9 cellular contexts compared by ENCODE assay signal in genomic region chr11:118156531-118157185, GRCh38. TPM values are rescaled to one million over a fixed set of nuclear protein-coding genes. Genes with fewer than 3 reads are reported as not detected.
DNase-seq lines count a peak whose midpoint lies in the region; ATAC-seq and TF ChIP-seq lines count a peak whose summit lies in the region.
"Had no signal": no experiment of that assay in that cellular context is flagged by ENCODE, and none has a peak within 500 bp of the region (broad histone marks: within the 10 kb centered on the region; RNA-seq: fewer than 3 reads in every experiment).

No MANE protein-coding gene starts in this region.

- peak overlapping the region; percentile 32 for H3K4me2 ChIP-seq in Karpas-422 (ENCODE audit: low read depth, low read length, poor library complexity, severe bottlenecking)

- H3K27me3 Mint-ChIP-seq in nephron progenitor cell (ENCODE audit: low read depth, poor library complexity), result peaks cover 100% of the 10 kb centered on the region

- H2AFZ ChIP-seq in Karpas-422 (ENCODE audit: low read length), result no peak overlapping the region

- H3K4me3 ChIP-seq in Karpas-422 (ENCODE audit: low read length), result no peak overlapping the region

- no peak overlapping the region for H3K27ac Mint-ChIP-seq in nephron progenitor cell
- H3K27ac Mint-ChIP-seq: naive B cell had no signal

- peaks cover 6% of the 10 kb centered on the region for H3K4me1 ChIP-seq in Karpas-422 (ENCODE audit: low read length)

- H3K9ac ChIP-seq in Karpas-422 (ENCODE audit: low read length), result no peak overlapping the region

- no peak for ATAC-seq in HG02610 (IDR thresholded peaks at IDR 0.05; ENCODE audit: unreplicated experiment)

- DNase-seq in NCI-H82 (lab: John Stamatoyannopoulos, UW) (peak; percentile 66), NCI-H82 treated with DMSO at 0.1 percent for 48 hours (lab: John Stamatoyannopoulos, UW; ENCODE audit: unreplicated experiment) (no peak), Karpas-422 (peak; percentile 47), astrocyte of the hippocampus (ENCODE audit: low read depth, low spot score) (peak; percentile 43), nephron progenitor cell (no peak), DMS79 (lab: John Stamatoyannopoulos, UW) (no peak), putamen (ENCODE audit: low spot score) (no peak)
- DNase-seq: naive B cell had no signal

- H3K9me3 Mint-ChIP-seq in nephron progenitor cell, result no peaks in the 10 kb centered on the region
- H3K9me3 Mint-ChIP-seq: naive B cell had no signal

- no peaks in the 10 kb centered on the region for H3K9me3 ChIP-seq in Karpas-422 (ENCODE audit: low read length)

- H3K9me2 ChIP-seq in Karpas-422 (replicated peaks; ENCODE audit: insufficient read depth, low read length), result no peaks in the 10 kb centered on the region

- H3K36me3 Mint-ChIP-seq in nephron progenitor cell (ENCODE audit: low read depth), result no peaks in the 10 kb centered on the region
- H3K36me3 Mint-ChIP-seq: naive B cell had no signal

- H3K27ac ChIP-seq in Karpas-422 (ENCODE audit: low read length), result no peak overlapping the region

- H3K36me3 ChIP-seq in Karpas-422 (ENCODE audit: insufficient read depth, low read length), result no peaks in the 10 kb centered on the region

- H3K27me3 ChIP-seq in Karpas-422 (ENCODE audit: low read length), result no peaks in the 10 kb centered on the region

- H4K20me1 ChIP-seq in Karpas-422 (ENCODE audit: insufficient read depth, low read depth, low read length), result no peaks in the 10 kb centered on the region

- no peak for TF ChIP-seq CTCF in nephron progenitor cell (IDR thresholded peaks at IDR 0.05)

- H3K4me3 Mint-ChIP-seq in nephron progenitor cell, result peak overlapping the region; percentile 71

- H3K4me1 Mint-ChIP-seq in nephron progenitor cell, result peaks cover 35% of the 10 kb centered on the region

- no peaks in the 10 kb centered on the region for H3K79me2 ChIP-seq in Karpas-422 (ENCODE audit: low read length)

RNA-seq across cellular contexts. Expression of gene SCN4B, which starts 4.0 kb away (rescaled TPM):
- not detected in 2 replicates for total RNA-seq in Karpas-422 (2014; rRNA removed; shearing (Covaris generic); ENCODE audit: low replicate concordance)

RNA-seq across cellular contexts. Expression of gene SCN2B, which starts 19.8 kb away (rescaled TPM):
- 0.25 TPM in 1 of 2 replicates, not detected in the other for total RNA-seq in Karpas-422 (2014; rRNA removed; shearing (Covaris generic); ENCODE audit: low replicate concordance)

Comparison
In these comparisons a context has a peak if more than half of its experiments do, and no peak if none do; other contexts are left out.
1. DNase-seq: peak in NCI-H82 (single experiment), Karpas-422 (single experiment) and astrocyte of the hippocampus (single experiment); none in NCI-H82 treated with DMSO at 0.1 percent for 48 hours (single experiment), nephron progenitor cell (single experiment), DMS79 (single experiment) and putamen (single experiment).